In genomic region chr11:102476812-102477211, GRCh38 we compare ENCODE assay signal across 8 cellular contexts.
DNase-seq lines count a peak whose midpoint lies in the region; ATAC-seq and TF ChIP-seq lines count a peak whose summit lies in the region.

No MANE protein-coding gene starts in this region.

- no peaks in the 10 kb centered on the region for H3K9me3 Mint-ChIP-seq in stimulated activated naive CD8-positive, alpha-beta T cell treated with anti-CD3 and anti-CD28 coated beads, Interleukin-15, amount 100 ng/mL, for 72 hours

- DNase-seq in RWPE2 (ENCODE audit: low spot score) (no peak), epithelial cell of prostate (ENCODE audit: low read depth, low spot score) (no peak), HuH-7 (ENCODE audit: low spot score) (no peak)
- DNase-seq in stimulated activated naive CD8-positive, alpha-beta T cell treated with anti-CD3 and anti-CD28 coated beads, Interleukin-15, amount 100 ng/mL, for 72 hours: peak in 1 of 2 donors; percentile 41

- H3K4me3 Mint-ChIP-seq in stimulated activated naive CD8-positive, alpha-beta T cell treated with anti-CD3 and anti-CD28 coated beads, Interleukin-15, amount 100 ng/mL, for 72 hours: peak overlapping the region; percentile 52 to 81

- H3K4me1 Mint-ChIP-seq in stimulated activated naive CD8-positive, alpha-beta T cell treated with anti-CD3 and anti-CD28 coated beads, Interleukin-15, amount 100 ng/mL, for 72 hours: peaks cover 82% of the 10 kb centered on the region

- H3K27me3 ChIP-seq in RWPE2 (ENCODE audit: insufficient read depth, poor library complexity, severe bottlenecking): no peaks in the 10 kb centered on the region

- no peak for TF ChIP-seq CTCF in RWPE2 (IDR thresholded peaks at IDR 0.05; ENCODE audit: poor library complexity, severe bottlenecking)

- H3K27me3 Mint-ChIP-seq in stimulated activated naive CD8-positive, alpha-beta T cell treated with anti-CD3 and anti-CD28 coated beads, Interleukin-15, amount 100 ng/mL, for 72 hours: no peaks in the 10 kb centered on the region

- H3K4me1 ChIP-seq in RWPE2 (ENCODE audit: insufficient read depth, poor library complexity, severe bottlenecking): peaks cover 17% of the 10 kb centered on the region

- ATAC-seq in GM18511 (IDR thresholded peaks at IDR 0.05; ENCODE audit: unreplicated experiment) (peak; percentile 46), HG03108 (IDR thresholded peaks at IDR 0.05; ENCODE audit: unreplicated experiment) (peak; percentile 39), RWPE2 (ENCODE audit: low read depth) (peak; percentile 97), HG03521 (IDR thresholded peaks at IDR 0.05; ENCODE audit: unreplicated experiment) (no peak), GM21515 (IDR thresholded peaks at IDR 0.05; ENCODE audit: unreplicated experiment) (no peak)
- ATAC-seq in stimulated activated naive CD8-positive, alpha-beta T cell treated with anti-CD3 and anti-CD28 coated beads, Interleukin-15, amount 100 ng/mL, for 72 hours: peak; percentile 63

- H3K27ac ChIP-seq in RWPE2 (ENCODE audit: poor library complexity, severe bottlenecking): peak overlapping the region; percentile 39
- peak overlapping the region; percentile 54 for H3K27ac ChIP-seq in epithelial cell of prostate

- no peaks in the 10 kb centered on the region for H3K36me3 ChIP-seq in RWPE2 (ENCODE audit: low read depth)

- no peak overlapping the region for H3K4me3 ChIP-seq in RWPE2 (ENCODE audit: severe bottlenecking)

- H3K27ac Mint-ChIP-seq in stimulated activated naive CD8-positive, alpha-beta T cell treated with anti-CD3 and anti-CD28 coated beads, Interleukin-15, amount 100 ng/mL, for 72 hours: peak overlapping the region; percentile 86 to 97

- no peaks in the 10 kb centered on the region for H3K9me3 ChIP-seq in RWPE2 (ENCODE audit: severe bottlenecking)

Comparison
In these comparisons a context has a peak if more than half of its experiments do, and no peak if none do; other contexts are left out.
1. ATAC-seq: peak in GM18511 (single experiment), HG03108 (single experiment), RWPE2 (single experiment) and stimulated activated naive CD8-positive, alpha-beta T cell treated with anti-CD3 and anti-CD28 coated beads, Interleukin-15, amount 100 ng/mL, for 72 hours (single experiment); none in HG03521 (single experiment) and GM21515 (single experiment).